Comparison of ENCODE assay signal across 1 cellular context in the genomic region with DNA sequence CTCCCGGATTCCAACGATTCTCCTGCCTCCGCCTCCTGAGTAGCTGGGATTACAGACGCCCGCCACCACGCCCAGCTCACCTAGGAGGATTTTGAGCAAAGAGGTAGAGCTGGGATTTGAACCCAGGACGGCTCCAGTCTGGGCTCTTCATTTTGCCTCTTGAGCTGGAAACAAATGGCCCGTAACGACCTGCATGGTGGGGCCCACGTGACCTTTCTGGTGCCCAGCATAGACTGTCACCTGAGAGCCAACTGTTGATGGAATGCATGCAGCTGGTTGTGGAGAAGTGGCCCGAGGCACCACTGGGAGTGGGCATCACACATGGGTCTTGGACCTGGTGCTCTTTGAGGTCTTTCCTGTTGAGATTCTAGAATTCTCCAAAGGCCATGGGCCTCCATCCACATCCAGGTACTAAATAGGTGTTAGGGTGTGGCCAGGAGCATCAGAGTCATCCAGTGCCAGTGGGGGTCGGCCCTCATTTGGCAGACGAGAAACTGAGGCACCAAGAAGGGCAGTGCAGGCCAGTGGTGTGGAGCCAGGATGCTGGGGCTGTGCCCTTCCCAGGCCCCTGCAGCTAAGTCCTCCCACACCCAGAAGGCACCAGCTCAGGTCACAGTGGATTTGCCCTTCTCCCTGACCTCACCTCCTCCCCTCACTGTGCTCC.
TF ChIP-seq lines count a peak whose summit lies in the region.

No MANE protein-coding gene starts in this region.

TF ChIP-seq in HEK293, 187 proteins besides CTCF, POLR2A, EP300 and RAD21 (continued from another document):
- TF ChIP-seq ZNF510 (tag by site-specific recombination; IDR thresholded peaks at IDR 0.05; ENCODE audit: insufficient replicate concordance) (no peak), ZNF266 (tag by site-specific recombination; IDR thresholded peaks at IDR 0.05; ENCODE audit: low read depth) (no peak), ZNF785 (tag by site-specific recombination; IDR thresholded peaks at IDR 0.05) (no peak), ZFP69B (tag by site-specific recombination; IDR thresholded peaks at IDR 0.05) (peak; percentile 93), ZNF677 (tag by site-specific recombination; IDR thresholded peaks at IDR 0.05) (no peak), ZNF140 (tag by site-specific recombination; IDR thresholded peaks at IDR 0.05) (no peak), HOXA7 (CRISPR knock-in tag; IDR thresholded peaks at IDR 0.05; ENCODE audit: borderline replicate concordance) (no peak), ZNF121 (tag by site-specific recombination; IDR thresholded peaks at IDR 0.05) (no peak), ZNF670 (tag by site-specific recombination; IDR thresholded peaks at IDR 0.05; ENCODE audit: low read depth) (no peak), ZNF394 (tag by site-specific recombination; IDR thresholded peaks at IDR 0.05; ENCODE audit: borderline replicate concordance) (no peak), KLF9 (tag by site-specific recombination; IDR thresholded peaks at IDR 0.05; ENCODE audit: low read depth) (no peak), ZNF521 (tag by site-specific recombination; IDR thresholded peaks at IDR 0.05) (no peak), KLF8 (tag by site-specific recombination; IDR thresholded peaks at IDR 0.05) (no peak), SP2 (tag by site-specific recombination; IDR thresholded peaks at IDR 0.05) (no peak), SCRT2 (tag by site-specific recombination; IDR thresholded peaks at IDR 0.05) (peak; percentile 83), TCF7L2 (IDR thresholded peaks at IDR 0.05; ENCODE audit: borderline replicate concordance, low read depth, low read length) (no peak), ZNF214 (tag by site-specific recombination; IDR thresholded peaks at IDR 0.05; ENCODE audit: borderline replicate concordance) (no peak), ZNF175 (tag by site-specific recombination; IDR thresholded peaks at IDR 0.05) (no peak), ZNF114 (tag by site-specific recombination; IDR thresholded peaks at IDR 0.05) (no peak), ZNF292 (tag by site-specific recombination; IDR thresholded peaks at IDR 0.05; ENCODE audit: borderline replicate concordance, low read depth) (no peak), ZBTB1 (tag by site-specific recombination; IDR thresholded peaks at IDR 0.05) (no peak), KLF1 (tag by site-specific recombination; IDR thresholded peaks at IDR 0.05) (no peak), ZNF112 (tag by site-specific recombination; IDR thresholded peaks at IDR 0.05) (no peak), ZNF626 (tag by site-specific recombination; IDR thresholded peaks at IDR 0.05) (no peak), ZNF335 (tag by site-specific recombination; conservative IDR thresholded peaks at IDR 0.05) (no peak), ZBTB20 (tag by site-specific recombination; IDR thresholded peaks at IDR 0.05) (no peak)
- TF ChIP-seq, protein P1, sequence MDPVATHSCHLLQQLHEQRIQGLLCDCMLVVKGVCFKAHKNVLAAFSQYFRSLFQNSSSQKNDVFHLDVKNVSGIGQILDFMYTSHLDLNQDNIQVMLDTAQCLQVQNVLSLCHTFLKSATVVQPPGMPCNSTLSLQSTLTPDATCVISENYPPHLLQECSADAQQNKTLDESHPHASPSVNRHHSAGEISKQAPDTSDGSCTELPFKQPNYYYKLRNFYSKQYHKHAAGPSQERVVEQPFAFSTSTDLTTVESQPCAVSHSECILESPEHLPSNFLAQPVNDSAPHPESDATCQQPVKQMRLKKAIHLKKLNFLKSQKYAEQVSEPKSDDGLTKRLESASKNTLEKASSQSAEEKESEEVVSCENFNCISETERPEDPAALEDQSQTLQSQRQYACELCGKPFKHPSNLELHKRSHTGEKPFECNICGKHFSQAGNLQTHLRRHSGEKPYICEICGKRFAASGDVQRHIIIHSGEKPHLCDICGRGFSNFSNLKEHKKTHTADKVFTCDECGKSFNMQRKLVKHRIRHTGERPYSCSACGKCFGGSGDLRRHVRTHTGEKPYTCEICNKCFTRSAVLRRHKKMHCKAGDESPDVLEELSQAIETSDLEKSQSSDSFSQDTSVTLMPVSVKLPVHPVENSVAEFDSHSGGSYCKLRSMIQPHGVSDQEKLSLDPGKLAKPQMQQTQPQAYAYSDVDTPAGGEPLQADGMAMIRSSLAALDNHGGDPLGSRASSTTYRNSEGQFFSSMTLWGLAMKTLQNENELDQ (tag by site-specific recombination; IDR thresholded peaks at IDR 0.05; ENCODE audit: low read depth): no peak
- TF ChIP-seq, protein P2, sequence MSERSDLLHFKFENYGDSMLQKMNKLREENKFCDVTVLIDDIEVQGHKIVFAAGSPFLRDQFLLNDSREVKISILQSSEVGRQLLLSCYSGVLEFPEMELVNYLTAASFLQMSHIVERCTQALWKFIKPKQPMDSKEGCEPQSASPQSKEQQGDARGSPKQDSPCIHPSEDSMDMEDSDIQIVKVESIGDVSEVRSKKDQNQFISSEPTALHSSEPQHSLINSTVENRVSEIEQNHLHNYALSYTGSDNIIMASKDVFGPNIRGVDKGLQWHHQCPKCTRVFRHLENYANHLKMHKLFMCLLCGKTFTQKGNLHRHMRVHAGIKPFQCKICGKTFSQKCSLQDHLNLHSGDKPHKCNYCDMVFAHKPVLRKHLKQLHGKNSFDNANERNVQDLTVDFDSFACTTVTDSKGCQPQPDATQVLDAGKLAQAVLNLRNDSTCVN (tag by site-specific recombination; optimal IDR thresholded peaks at IDR 0.05): no peak
- TF ChIP-seq, protein P3, sequence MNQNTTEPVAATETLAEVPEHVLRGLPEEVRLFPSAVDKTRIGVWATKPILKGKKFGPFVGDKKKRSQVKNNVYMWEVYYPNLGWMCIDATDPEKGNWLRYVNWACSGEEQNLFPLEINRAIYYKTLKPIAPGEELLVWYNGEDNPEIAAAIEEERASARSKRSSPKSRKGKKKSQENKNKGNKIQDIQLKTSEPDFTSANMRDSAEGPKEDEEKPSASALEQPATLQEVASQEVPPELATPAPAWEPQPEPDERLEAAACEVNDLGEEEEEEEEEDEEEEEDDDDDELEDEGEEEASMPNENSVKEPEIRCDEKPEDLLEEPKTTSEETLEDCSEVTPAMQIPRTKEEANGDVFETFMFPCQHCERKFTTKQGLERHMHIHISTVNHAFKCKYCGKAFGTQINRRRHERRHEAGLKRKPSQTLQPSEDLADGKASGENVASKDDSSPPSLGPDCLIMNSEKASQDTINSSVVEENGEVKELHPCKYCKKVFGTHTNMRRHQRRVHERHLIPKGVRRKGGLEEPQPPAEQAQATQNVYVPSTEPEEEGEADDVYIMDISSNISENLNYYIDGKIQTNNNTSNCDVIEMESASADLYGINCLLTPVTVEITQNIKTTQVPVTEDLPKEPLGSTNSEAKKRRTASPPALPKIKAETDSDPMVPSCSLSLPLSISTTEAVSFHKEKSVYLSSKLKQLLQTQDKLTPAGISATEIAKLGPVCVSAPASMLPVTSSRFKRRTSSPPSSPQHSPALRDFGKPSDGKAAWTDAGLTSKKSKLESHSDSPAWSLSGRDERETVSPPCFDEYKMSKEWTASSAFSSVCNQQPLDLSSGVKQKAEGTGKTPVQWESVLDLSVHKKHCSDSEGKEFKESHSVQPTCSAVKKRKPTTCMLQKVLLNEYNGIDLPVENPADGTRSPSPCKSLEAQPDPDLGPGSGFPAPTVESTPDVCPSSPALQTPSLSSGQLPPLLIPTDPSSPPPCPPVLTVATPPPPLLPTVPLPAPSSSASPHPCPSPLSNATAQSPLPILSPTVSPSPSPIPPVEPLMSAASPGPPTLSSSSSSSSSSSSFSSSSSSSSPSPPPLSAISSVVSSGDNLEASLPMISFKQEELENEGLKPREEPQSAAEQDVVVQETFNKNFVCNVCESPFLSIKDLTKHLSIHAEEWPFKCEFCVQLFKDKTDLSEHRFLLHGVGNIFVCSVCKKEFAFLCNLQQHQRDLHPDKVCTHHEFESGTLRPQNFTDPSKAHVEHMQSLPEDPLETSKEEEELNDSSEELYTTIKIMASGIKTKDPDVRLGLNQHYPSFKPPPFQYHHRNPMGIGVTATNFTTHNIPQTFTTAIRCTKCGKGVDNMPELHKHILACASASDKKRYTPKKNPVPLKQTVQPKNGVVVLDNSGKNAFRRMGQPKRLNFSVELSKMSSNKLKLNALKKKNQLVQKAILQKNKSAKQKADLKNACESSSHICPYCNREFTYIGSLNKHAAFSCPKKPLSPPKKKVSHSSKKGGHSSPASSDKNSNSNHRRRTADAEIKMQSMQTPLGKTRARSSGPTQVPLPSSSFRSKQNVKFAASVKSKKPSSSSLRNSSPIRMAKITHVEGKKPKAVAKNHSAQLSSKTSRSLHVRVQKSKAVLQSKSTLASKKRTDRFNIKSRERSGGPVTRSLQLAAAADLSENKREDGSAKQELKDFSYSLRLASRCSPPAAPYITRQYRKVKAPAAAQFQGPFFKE (tag by site-specific recombination; IDR thresholded peaks at IDR 0.05; ENCODE audit: borderline replicate concordance): no peak
- TF ChIP-seq, protein P4, sequence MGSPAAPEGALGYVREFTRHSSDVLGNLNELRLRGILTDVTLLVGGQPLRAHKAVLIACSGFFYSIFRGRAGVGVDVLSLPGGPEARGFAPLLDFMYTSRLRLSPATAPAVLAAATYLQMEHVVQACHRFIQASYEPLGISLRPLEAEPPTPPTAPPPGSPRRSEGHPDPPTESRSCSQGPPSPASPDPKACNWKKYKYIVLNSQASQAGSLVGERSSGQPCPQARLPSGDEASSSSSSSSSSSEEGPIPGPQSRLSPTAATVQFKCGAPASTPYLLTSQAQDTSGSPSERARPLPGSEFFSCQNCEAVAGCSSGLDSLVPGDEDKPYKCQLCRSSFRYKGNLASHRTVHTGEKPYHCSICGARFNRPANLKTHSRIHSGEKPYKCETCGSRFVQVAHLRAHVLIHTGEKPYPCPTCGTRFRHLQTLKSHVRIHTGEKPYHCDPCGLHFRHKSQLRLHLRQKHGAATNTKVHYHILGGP (tag by site-specific recombination; IDR thresholded peaks at IDR 0.05): no peak
- TF ChIP-seq, protein P5, sequence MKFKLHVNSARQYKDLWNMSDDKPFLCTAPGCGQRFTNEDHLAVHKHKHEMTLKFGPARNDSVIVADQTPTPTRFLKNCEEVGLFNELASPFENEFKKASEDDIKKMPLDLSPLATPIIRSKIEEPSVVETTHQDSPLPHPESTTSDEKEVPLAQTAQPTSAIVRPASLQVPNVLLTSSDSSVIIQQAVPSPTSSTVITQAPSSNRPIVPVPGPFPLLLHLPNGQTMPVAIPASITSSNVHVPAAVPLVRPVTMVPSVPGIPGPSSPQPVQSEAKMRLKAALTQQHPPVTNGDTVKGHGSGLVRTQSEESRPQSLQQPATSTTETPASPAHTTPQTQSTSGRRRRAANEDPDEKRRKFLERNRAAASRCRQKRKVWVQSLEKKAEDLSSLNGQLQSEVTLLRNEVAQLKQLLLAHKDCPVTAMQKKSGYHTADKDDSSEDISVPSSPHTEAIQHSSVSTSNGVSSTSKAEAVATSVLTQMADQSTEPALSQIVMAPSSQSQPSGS (tag by site-specific recombination; IDR thresholded peaks at IDR 0.05; ENCODE audit: low read depth): no peak
- TF ChIP-seq, protein P6, sequence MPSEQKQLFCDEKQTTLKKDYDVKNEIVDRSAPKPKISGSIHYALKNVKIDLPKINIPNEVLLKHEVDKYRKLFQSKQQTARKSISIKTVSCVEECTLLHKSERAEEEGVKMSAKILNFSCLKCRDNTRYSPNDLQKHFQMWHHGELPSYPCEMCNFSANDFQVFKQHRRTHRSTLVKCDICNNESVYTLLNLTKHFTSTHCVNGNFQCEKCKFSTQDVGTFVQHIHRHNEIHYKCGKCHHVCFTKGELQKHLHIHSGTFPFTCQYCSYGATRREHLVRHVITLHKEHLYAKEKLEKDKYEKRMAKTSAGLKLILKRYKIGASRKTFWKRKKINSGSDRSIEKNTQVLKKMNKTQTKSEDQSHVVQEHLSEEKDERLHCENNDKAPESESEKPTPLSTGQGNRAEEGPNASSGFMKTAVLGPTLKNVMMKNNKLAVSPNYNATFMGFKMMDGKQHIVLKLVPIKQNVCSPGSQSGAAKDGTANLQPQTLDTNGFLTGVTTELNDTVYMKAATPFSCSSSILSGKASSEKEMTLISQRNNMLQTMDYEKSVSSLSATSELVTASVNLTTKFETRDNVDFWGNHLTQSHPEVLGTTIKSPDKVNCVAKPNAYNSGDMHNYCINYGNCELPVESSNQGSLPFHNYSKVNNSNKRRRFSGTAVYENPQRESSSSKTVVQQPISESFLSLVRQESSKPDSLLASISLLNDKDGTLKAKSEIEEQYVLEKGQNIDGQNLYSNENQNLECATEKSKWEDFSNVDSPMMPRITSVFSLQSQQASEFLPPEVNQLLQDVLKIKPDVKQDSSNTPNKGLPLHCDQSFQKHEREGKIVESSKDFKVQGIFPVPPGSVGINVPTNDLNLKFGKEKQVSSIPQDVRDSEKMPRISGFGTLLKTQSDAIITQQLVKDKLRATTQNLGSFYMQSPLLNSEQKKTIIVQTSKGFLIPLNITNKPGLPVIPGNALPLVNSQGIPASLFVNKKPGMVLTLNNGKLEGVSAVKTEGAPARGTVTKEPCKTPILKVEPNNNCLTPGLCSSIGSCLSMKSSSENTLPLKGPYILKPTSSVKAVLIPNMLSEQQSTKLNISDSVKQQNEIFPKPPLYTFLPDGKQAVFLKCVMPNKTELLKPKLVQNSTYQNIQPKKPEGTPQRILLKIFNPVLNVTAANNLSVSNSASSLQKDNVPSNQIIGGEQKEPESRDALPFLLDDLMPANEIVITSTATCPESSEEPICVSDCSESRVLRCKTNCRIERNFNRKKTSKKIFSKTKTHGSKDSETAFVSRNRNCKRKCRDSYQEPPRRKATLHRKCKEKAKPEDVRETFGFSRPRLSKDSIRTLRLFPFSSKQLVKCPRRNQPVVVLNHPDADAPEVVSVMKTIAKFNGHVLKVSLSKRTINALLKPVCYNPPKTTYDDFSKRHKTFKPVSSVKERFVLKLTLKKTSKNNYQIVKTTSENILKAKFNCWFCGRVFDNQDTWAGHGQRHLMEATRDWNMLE (tag by site-specific recombination; conservative IDR thresholded peaks at IDR 0.05; ENCODE audit: low read depth): no peak
- TF ChIP-seq, protein P7, sequence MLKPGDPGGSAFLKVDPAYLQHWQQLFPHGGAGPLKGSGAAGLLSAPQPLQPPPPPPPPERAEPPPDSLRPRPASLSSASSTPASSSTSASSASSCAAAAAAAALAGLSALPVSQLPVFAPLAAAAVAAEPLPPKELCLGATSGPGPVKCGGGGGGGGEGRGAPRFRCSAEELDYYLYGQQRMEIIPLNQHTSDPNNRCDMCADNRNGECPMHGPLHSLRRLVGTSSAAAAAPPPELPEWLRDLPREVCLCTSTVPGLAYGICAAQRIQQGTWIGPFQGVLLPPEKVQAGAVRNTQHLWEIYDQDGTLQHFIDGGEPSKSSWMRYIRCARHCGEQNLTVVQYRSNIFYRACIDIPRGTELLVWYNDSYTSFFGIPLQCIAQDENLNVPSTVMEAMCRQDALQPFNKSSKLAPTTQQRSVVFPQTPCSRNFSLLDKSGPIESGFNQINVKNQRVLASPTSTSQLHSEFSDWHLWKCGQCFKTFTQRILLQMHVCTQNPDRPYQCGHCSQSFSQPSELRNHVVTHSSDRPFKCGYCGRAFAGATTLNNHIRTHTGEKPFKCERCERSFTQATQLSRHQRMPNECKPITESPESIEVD (tag by site-specific recombination; IDR thresholded peaks at IDR 0.05): no peak
- TF ChIP-seq, protein P8, sequence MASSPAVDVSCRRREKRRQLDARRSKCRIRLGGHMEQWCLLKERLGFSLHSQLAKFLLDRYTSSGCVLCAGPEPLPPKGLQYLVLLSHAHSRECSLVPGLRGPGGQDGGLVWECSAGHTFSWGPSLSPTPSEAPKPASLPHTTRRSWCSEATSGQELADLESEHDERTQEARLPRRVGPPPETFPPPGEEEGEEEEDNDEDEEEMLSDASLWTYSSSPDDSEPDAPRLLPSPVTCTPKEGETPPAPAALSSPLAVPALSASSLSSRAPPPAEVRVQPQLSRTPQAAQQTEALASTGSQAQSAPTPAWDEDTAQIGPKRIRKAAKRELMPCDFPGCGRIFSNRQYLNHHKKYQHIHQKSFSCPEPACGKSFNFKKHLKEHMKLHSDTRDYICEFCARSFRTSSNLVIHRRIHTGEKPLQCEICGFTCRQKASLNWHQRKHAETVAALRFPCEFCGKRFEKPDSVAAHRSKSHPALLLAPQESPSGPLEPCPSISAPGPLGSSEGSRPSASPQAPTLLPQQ (tag by site-specific recombination; IDR thresholded peaks at IDR 0.05): peak; percentile 94
TF ChIP-seq in HEK293: peak in this region for 10.
